ENCODE assay signal across 11 cellular contexts in genomic region chr6:5746392-5747140, GRCh38.
DNase-seq lines count a peak whose midpoint lies in the region; ATAC-seq and TF ChIP-seq lines count a peak whose summit lies in the region.
"Had no signal": no experiment of that assay in that cellular context is flagged by ENCODE, and none has a peak within 500 bp of the region (broad histone marks: within the 10 kb centered on the region; RNA-seq: fewer than 3 reads in every experiment).

No MANE protein-coding gene starts in this region.

- POLR2A ChIA-PET in BJ (lab: Charles Lee) = no interaction called here

- TF ChIP-seq CTCF in BJ (IDR thresholded peaks at IDR 0.05; ENCODE audit: insufficient read depth, low read depth, low read length) = peak; percentile 43
- peak; percentile 54 for TF ChIP-seq CTCF in HFF-Myc (IDR thresholded peaks at IDR 0.05; ENCODE audit: low read depth, low read length, missing control alignments)
- TF ChIP-seq CTCF in WERI-Rb-1 (IDR thresholded peaks at IDR 0.05; ENCODE audit: low read depth, low read length) = peak; percentile 85
- no peak for TF ChIP-seq CTCF in prostate gland (IDR thresholded peaks at IDR 0.05)
- no peak for TF ChIP-seq CTCF in mesothelial cell of epicardium (IDR thresholded peaks at IDR 0.05; ENCODE audit: unreplicated experiment)

- no peak for ATAC-seq in GM18858 (IDR thresholded peaks at IDR 0.05; ENCODE audit: unreplicated experiment)
- ATAC-seq in HG03280 (IDR thresholded peaks at IDR 0.05; ENCODE audit: unreplicated experiment) = no peak
- ATAC-seq: activated T-cell treated with anti-CD3 and anti-CD28 coated beads, Interleukin-2, amount 50 U/mL, for 4 hours had no signal

- H3K36me3 ChIP-seq in BJ (ENCODE audit: control insufficient read depth, insufficient read depth, low read length) (no peaks in the 10 kb centered on the region), WERI-Rb-1 (no peaks in the 10 kb centered on the region), prostate gland (no peaks in the 10 kb centered on the region)

- H3K27me3 Mint-ChIP-seq in mesothelial cell of epicardium (ENCODE audit: low read depth) = no peaks in the 10 kb centered on the region
- H3K27me3 Mint-ChIP-seq: memory B cell had no signal

- DNase-seq in BJ (ENCODE audit: low read depth) (no peak), HFF-Myc (ENCODE audit: extremely low read depth, low read depth) (peak; percentile 49), WERI-Rb-1 (peak; percentile 88), iPS-NIHi11 (ENCODE audit: low spot score) (peak; percentile 69), prostate gland (ENCODE audit: low spot score) (no peak), mesothelial cell of epicardium (ENCODE audit: low spot score in 2 of 2, unreplicated experiment in 2 of 2) (no peak)
- DNase-seq: activated T-cell treated with anti-CD3 and anti-CD28 coated beads, Interleukin-2, amount 50 U/mL, for 4 hours; NCI-H1092 treated with DMSO at 0.1 percent for 48 hours had no signal

- TF ChIP-seq POLR2A in prostate gland (IDR thresholded peaks at IDR 0.05) = no peak

- intact Hi-C loops in prostate gland (cut with DNase I) = no loop called here

- CTCF ChIA-PET in BJ (lab: Yijun Ruan, JAX) = interaction anchor here (1.2 kb wide), 1 partner anchor 17 kb away, joined by 5 read pairs; no protein-coding TSS in a partner anchor

- no peak overlapping the region for H3K27ac Mint-ChIP-seq in mesothelial cell of epicardium
- H3K27ac Mint-ChIP-seq: memory B cell had no signal

- H3K36me3 Mint-ChIP-seq in mesothelial cell of epicardium = no peaks in the 10 kb centered on the region

- no peaks in the 10 kb centered on the region for H3K4me1 ChIP-seq in prostate gland (replicated peaks)

- peaks cover 13% of the 10 kb centered on the region for H3K4me1 Mint-ChIP-seq in mesothelial cell of epicardium

- H3K4me3 Mint-ChIP-seq in mesothelial cell of epicardium = no peak overlapping the region
- H3K4me3 Mint-ChIP-seq: activated T-cell treated with anti-CD3 and anti-CD28 coated beads, Interleukin-2, amount 50 U/mL, for 4 hours; memory B cell had no signal

- H3K27ac ChIP-seq in WERI-Rb-1 (no peak overlapping the region), prostate gland (no peak overlapping the region)

- H3K27me3 ChIP-seq in BJ (ENCODE audit: control insufficient read depth, insufficient read depth, low read length) = no peaks in the 10 kb centered on the region
- H3K27me3 ChIP-seq in WERI-Rb-1 (ENCODE audit: insufficient read depth, low read depth, severe bottlenecking) = no peaks in the 10 kb centered on the region
- H3K27me3 ChIP-seq in prostate gland (replicated peaks; ENCODE audit: insufficient read depth) = no peaks in the 10 kb centered on the region

- 72% methylated on average over 7 of the region's 7 CpGs for WGBS in prostate gland

- no peaks in the 10 kb centered on the region for H3K9me3 ChIP-seq in WERI-Rb-1 (ENCODE audit: severe bottlenecking)
- H3K9me3 ChIP-seq in prostate gland = no peaks in the 10 kb centered on the region

- no peaks in the 10 kb centered on the region for H3K9me3 Mint-ChIP-seq in mesothelial cell of epicardium

- H3K4me3 ChIP-seq in BJ (ENCODE audit: low read depth, low read length) (no peak overlapping the region), HFF-Myc (replicated peaks; ENCODE audit: low read depth, low read length) (no peak overlapping the region), WERI-Rb-1 (ENCODE audit: low read depth, low read length) (no peak overlapping the region), prostate gland (no peak overlapping the region)

Comparison
In these comparisons a context has a peak if more than half of its experiments do, and no peak if none do; other contexts are left out.
1. DNase-seq: peak in HFF-Myc (single experiment), WERI-Rb-1 (single experiment) and iPS-NIHi11 (single experiment); none in BJ (single experiment), prostate gland (single experiment) and mesothelial cell of epicardium (0 of 2).
2. CTCF ChIP-seq: peak in BJ (single experiment), HFF-Myc (single experiment) and WERI-Rb-1 (single experiment); none in prostate gland (0 of 4) and mesothelial cell of epicardium (single experiment).